Comparison of ENCODE assay signal across 24 cellular contexts in the genomic region with DNA sequence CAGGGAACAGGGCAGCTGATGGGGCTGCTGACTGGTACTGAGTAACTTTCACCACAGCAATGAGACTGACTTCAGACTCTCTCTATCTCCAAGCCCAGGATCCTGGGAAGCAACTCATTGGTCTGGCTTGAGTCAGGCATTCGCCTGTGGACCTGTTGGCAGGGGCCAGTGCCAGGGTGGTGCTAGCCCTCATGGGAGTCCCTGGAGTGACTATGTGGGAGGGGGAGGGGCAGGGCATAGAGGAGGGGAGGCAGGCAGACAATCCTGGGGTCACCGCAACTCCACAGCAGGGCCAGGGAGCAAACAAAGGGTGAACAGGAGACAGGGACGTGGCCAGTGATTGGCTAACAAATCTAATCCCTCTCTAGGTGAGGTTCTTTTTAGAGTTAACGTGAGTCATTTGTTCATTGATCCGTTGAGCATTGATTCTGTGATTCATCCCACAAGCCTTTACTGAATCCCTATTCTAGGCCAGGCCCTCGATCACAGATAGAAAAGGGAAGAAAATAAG.
DNase-seq lines count a peak whose midpoint lies in the region; ATAC-seq, FAIRE-seq and TF ChIP-seq lines count a peak whose summit lies in the region.
"Had no signal": no experiment of that assay in that cellular context is flagged by ENCODE, and none has a peak within 500 bp of the region (broad histone marks: within the 10 kb centered on the region; RNA-seq: fewer than 3 reads in every experiment).

No MANE protein-coding gene starts in this region.

- H3K9me3 ChIP-seq in PC-3 (ENCODE audit: low read length) (no peaks in the 10 kb centered on the region), kidney (ENCODE audit: control insufficient read depth in 1 of 2, low read length in 2 of 2) (no peaks in the 10 kb centered on the region)

- in situ Hi-C loops in brain microvascular endothelial cell (cut with HindIII; ENCODE audit: low pct_ligation_motif_present, low sequenced_read_pairs), result no loop called here

- H3K4me1 ChIP-seq in PC-3 (ENCODE audit: insufficient read depth, low read length) (peaks cover 73% of the 10 kb centered on the region), kidney (ENCODE audit: control insufficient read depth in 1 of 2, insufficient read depth in 1 of 2, low read depth in 1 of 2, low read length in 2 of 2) (no peaks in the 10 kb centered on the region)

- H3K4me3 ChIP-seq in PC-3 (ENCODE audit: low read length) (no peak overlapping the region), bronchial epithelial cell (ENCODE audit: low read depth, low read length) (no peak overlapping the region), kidney (ENCODE audit: low read length in 2 of 2) (no peak overlapping the region), brain microvascular endothelial cell (ENCODE audit: low read depth, low read length) (no peak overlapping the region)

- no peaks in the 10 kb centered on the region for H3K79me2 ChIP-seq in PC-3 (ENCODE audit: low read length)

- H3K36me3 ChIP-seq in PC-3 (ENCODE audit: low read depth, low read length) (no peaks in the 10 kb centered on the region), bronchial epithelial cell (ENCODE audit: control insufficient read depth, insufficient read depth, low read length) (no peaks in the 10 kb centered on the region), kidney (ENCODE audit: control insufficient read depth in 1 of 2, insufficient read depth in 2 of 2, low read length in 2 of 2) (no peaks in the 10 kb centered on the region), brain microvascular endothelial cell (replicated peaks) (no peaks in the 10 kb centered on the region)

- CTCF ChIA-PET in PC-3 (lab: Charles Lee), result no interaction called here

- peak overlapping the region; percentile 86 for H3K27ac ChIP-seq in PC-3 (ENCODE audit: low read length)
- no peak overlapping the region for H3K27ac ChIP-seq in kidney (ENCODE audit: low read depth in 2 of 2, low read length in 2 of 2)
- no peak overlapping the region for H3K27ac ChIP-seq in brain microvascular endothelial cell

- peak; percentile 36 for ATAC-seq in PC-3
- ATAC-seq: naive thymus-derived CD8-positive, alpha-beta T cell had no signal

- no peak for TF ChIP-seq CTCF in PC-3 (conservative IDR thresholded peaks at IDR 0.05; ENCODE audit: low read depth, low read length)
- no peak for TF ChIP-seq CTCF in bronchial epithelial cell (IDR thresholded peaks at IDR 0.05; ENCODE audit: insufficient read depth, low read length, severe bottlenecking)
- no peak for TF ChIP-seq CTCF in kidney (IDR thresholded peaks at IDR 0.05; ENCODE audit: borderline replicate concordance, extremely low read depth, insufficient read depth)
- TF ChIP-seq CTCF in brain microvascular endothelial cell (IDR thresholded peaks at IDR 0.05; ENCODE audit: low read depth, low read length, missing control alignments), result no peak

- POLR2A ChIA-PET in PC-3 (lab: Charles Lee; ENCODE audit: unreplicated experiment), result no interaction called here

- no peaks in the 10 kb centered on the region for H4K20me1 ChIP-seq in PC-3 (ENCODE audit: low read length)

- intact Hi-C loops in PC-3 (cut with micrococcal nuclease), result loop anchor here (10.0 kb wide), 1 partner anchor 104 kb away; no protein-coding TSS in a partner anchor
- intact Hi-C loops in kidney (cut with DNase I), result no loop called here

- peak overlapping the region; percentile 52 for H3K4me2 ChIP-seq in PC-3 (ENCODE audit: low read length)

- H2AFZ ChIP-seq in PC-3 (ENCODE audit: low read length), result no peak overlapping the region

- BruUV-seq in PC-3 (replicated peaks; lab: Mats Ljungman, UMichigan), result no TSS peak

- H3F3A ChIP-seq in PC-3 (ENCODE audit: low read length, unreplicated experiment), result peaks cover 9% of the 10 kb centered on the region

- H3K27me3 ChIP-seq in PC-3 (ENCODE audit: low read length), result no peaks in the 10 kb centered on the region
- no peaks in the 10 kb centered on the region for H3K27me3 ChIP-seq in bronchial epithelial cell (ENCODE audit: control insufficient read depth, insufficient read depth, low read length)
- no peaks in the 10 kb centered on the region for H3K27me3 ChIP-seq in brain microvascular endothelial cell (replicated peaks)

- H3K9me2 ChIP-seq in PC-3 (replicated peaks; ENCODE audit: low read length), result no peaks in the 10 kb centered on the region

- FAIRE-seq in bronchial epithelial cell (lab: Jason Lieb, UNC) (peak; percentile 89), kidney (lab: Jason Lieb, UNC) (no peak)
- FAIRE-seq: islet of Langerhans had no signal

- H3K9ac ChIP-seq in PC-3 (ENCODE audit: low read length) (peak overlapping the region; percentile 63), kidney (ENCODE audit: low read length in 2 of 2) (no peak overlapping the region)

- DNase-seq in PC-3 (peak; percentile 85), bronchial epithelial cell (ENCODE audit: low read depth) (peak; percentile 80), kidney (peak; percentile 53), brain microvascular endothelial cell (no peak), dermis blood vessel endothelial cell (no peak), COLO829 (ENCODE audit: low spot score) (no peak)
- DNase-seq in activated CD4-positive, alpha-beta T cell treated with anti-CD3 and anti-CD28 coated beads for 48 hours, result no peak
- DNase-seq: activated B cell treated with CpG ODN at 0.5 μM for 24 hours; activated T-cell treated with anti-CD3 and anti-CD28 coated beads, Interleukin-2, amount 50 U/mL, for 48 hours; C1 segment of cervical spinal cord; COR-L47; DND-41; GF-D8; glutamatergic neuron; IMR-90; midbrain; naive thymus-derived CD8-positive, alpha-beta T cell; NCI-H146; NCI-H226; nucleus accumbens; RPMI8226; stimulated activated CD4-positive, alpha-beta T cell treated with anti-CD3 and anti-CD28 coated beads, Interleukin-4, amount 100 ng/mL, for 4 hours; T-helper 1 cell had no signal

Comparison
In these comparisons a context has a peak if more than half of its experiments do, and no peak if none do; other contexts are left out.
1. DNase-seq: peak in PC-3 (single experiment), bronchial epithelial cell (single experiment) and kidney (single experiment); none in brain microvascular endothelial cell (single experiment), dermis blood vessel endothelial cell (single experiment), COLO829 (single experiment) and activated CD4-positive, alpha-beta T cell treated with anti-CD3 and anti-CD28 coated beads for 48 hours (single experiment).